2 cellular contexts compared by ENCODE assay signal in genomic region chr2:130137118-130137517, GRCh38. TPM values are rescaled to one million over a fixed set of nuclear protein-coding genes. Genes with fewer than 3 reads are reported as not detected.
"Had no signal": no experiment of that assay in that cellular context is flagged by ENCODE, and none has a peak within 500 bp of the region (broad histone marks: within the 10 kb centered on the region; RNA-seq: fewer than 3 reads in every experiment).

No MANE protein-coding gene starts in this region.

RNA-seq across cellular contexts. Expression of gene CCDC74B, which starts 7.8 kb away (rescaled TPM):
- polyA plus RNA-seq: IgD-negative memory B cell had no signal

RNA-seq across cellular contexts. Expression of gene POTEF, which starts 8.1 kb away (rescaled TPM):
- total RNA-seq: HFFc6 had no signal
- polyA plus RNA-seq: IgD-negative memory B cell had no signal
